ENCODE assay signal across 21 cellular contexts in the genomic region with DNA sequence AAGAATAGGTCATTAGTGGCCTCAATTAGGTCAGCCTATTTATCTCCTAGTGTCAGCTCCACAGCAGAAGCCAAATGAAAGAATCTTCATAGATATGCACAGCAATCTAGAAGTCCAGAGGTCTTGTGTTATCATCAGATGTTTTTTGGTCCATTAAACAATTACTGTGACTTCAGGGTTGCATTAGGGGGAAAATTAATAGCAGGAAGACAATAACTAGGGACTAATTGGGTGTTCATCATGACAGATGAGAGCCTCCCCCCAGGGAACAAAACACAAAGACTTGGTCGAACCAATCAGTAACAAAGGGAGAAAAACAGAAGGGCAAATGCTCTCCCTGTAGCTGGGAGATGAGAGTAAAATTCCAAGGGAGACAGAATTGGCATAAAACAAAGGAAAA.
"Had no signal": no experiment of that assay in that cellular context is flagged by ENCODE, and none has a peak within 500 bp of the region (broad histone marks: within the 10 kb centered on the region; RNA-seq: fewer than 3 reads in every experiment).

No MANE protein-coding gene starts in this region.

- H3K4me1 ChIP-seq: right atrium auricular region, tibial nerve had no signal

- H3K36me3 ChIP-seq: heart left ventricle, right atrium auricular region, tibial nerve had no signal

- H3K9me3 ChIP-seq: heart left ventricle, right atrium auricular region, tibial nerve had no signal

- H3K27ac Mint-ChIP-seq: activated naive CD4-positive, alpha-beta T cell treated with anti-CD3 and anti-CD28 coated beads, Interleukin-2, amount 10 ng/mL, durations not matched to agents 7 days and 5 days; activated naive CD8-positive, alpha-beta T cell treated with anti-CD3 and anti-CD28 coated beads, Interleukin-2, amount 50 U/mL, for 24 hours; naive thymus-derived CD8-positive, alpha-beta T cell had no signal

- H3K27me3 Mint-ChIP-seq: activated naive CD4-positive, alpha-beta T cell treated with anti-CD3 and anti-CD28 coated beads, Interleukin-2, amount 10 ng/mL, durations not matched to agents 7 days and 5 days; activated naive CD8-positive, alpha-beta T cell treated with anti-CD3 and anti-CD28 coated beads, Interleukin-2, amount 50 U/mL, for 24 hours; brain; naive thymus-derived CD8-positive, alpha-beta T cell had no signal

- H3K27ac ChIP-seq: epithelial cell of prostate, heart left ventricle, right atrium auricular region, tibial nerve had no signal

- H3K4me1 Mint-ChIP-seq: activated naive CD4-positive, alpha-beta T cell treated with anti-CD3 and anti-CD28 coated beads, Interleukin-2, amount 10 ng/mL, durations not matched to agents 7 days and 5 days; activated naive CD8-positive, alpha-beta T cell treated with anti-CD3 and anti-CD28 coated beads, Interleukin-2, amount 50 U/mL, for 24 hours; naive thymus-derived CD8-positive, alpha-beta T cell had no signal

- H3K4me3 ChIP-seq: dorsolateral prefrontal cortex, heart left ventricle, right atrium auricular region, tibial nerve had no signal

- ATAC-seq: activated CD4-positive, CD25-positive, alpha-beta regulatory T cell treated with anti-CD3 and anti-CD28 coated beads, Interleukin-2, amount 50 U/mL, for 24 hours; activated naive CD8-positive, alpha-beta T cell treated with anti-CD3 and anti-CD28 coated beads, Interleukin-2, amount 50 U/mL, for 24 hours; heart left ventricle; naive thymus-derived CD8-positive, alpha-beta T cell; stimulated activated naive CD8-positive, alpha-beta T cell treated with anti-CD3 and anti-CD28 coated beads, Interleukin-15, Interleukin-2, amounts not matched to agents 100 U/mL and 50 U/mL, for 24 hours had no signal

- H3K9me3 Mint-ChIP-seq: activated naive CD8-positive, alpha-beta T cell treated with anti-CD3 and anti-CD28 coated beads, Interleukin-2, amount 50 U/mL, for 24 hours had no signal

- H3K4me3 Mint-ChIP-seq: activated naive CD4-positive, alpha-beta T cell treated with anti-CD3 and anti-CD28 coated beads, Interleukin-2, amount 10 ng/mL, durations not matched to agents 7 days and 5 days; activated naive CD8-positive, alpha-beta T cell treated with anti-CD3 and anti-CD28 coated beads, Interleukin-2, amount 50 U/mL, for 24 hours; brain; naive thymus-derived CD8-positive, alpha-beta T cell had no signal

- DNase-seq: activated CD4-positive, alpha-beta T cell treated with anti-CD3 and anti-CD28 coated beads, Interleukin-2, amount 50 U/mL, for 1 hour; activated CD8-positive, alpha-beta memory T cell treated with anti-CD3 and anti-CD28 coated beads, Interleukin-2, amount 50 U/mL, for 48 hours; activated effector memory CD4-positive, alpha-beta T cell treated with Interleukin-2 at 50 U/mL for 16 hours; activated naive CD4-positive, alpha-beta T cell treated with anti-CD3 and anti-CD28 coated beads, Interleukin-2, amount 10 ng/mL, durations not matched to agents 7 days and 5 days; activated naive CD8-positive, alpha-beta T cell treated with anti-CD3 and anti-CD28 coated beads, Interleukin-2, amount 50 U/mL, for 24 hours; activated T-cell treated with anti-CD3 and anti-CD28 coated beads, Interleukin-2, amount 50 U/mL, for 48 hours; anterior cingulate cortex; central memory CD4-positive, alpha-beta T cell; dorsolateral prefrontal cortex; heart left ventricle; mesenchymal stem cell; naive thymus-derived CD8-positive, alpha-beta T cell; occipital lobe; stimulated activated CD4-positive, alpha-beta T cell treated with anti-CD3 and anti-CD28 coated beads, Interleukin-2, amount 100 ng/mL, for 24 hours; stimulated activated naive CD8-positive, alpha-beta T cell treated with anti-CD3 and anti-CD28 coated beads, Interleukin-15, Interleukin-2, amounts not matched to agents 100 U/mL and 50 U/mL, for 24 hours; substantia nigra had no signal

- H3K36me3 Mint-ChIP-seq: activated naive CD4-positive, alpha-beta T cell treated with anti-CD3 and anti-CD28 coated beads, Interleukin-2, amount 10 ng/mL, durations not matched to agents 7 days and 5 days; brain; naive thymus-derived CD8-positive, alpha-beta T cell had no signal

- H3K27me3 ChIP-seq: dorsolateral prefrontal cortex, heart left ventricle, right atrium auricular region, tibial nerve had no signal
